ENCODE assay signal across 9 cellular contexts in genomic region chr4:15396157-15396800, GRCh38. TPM values are rescaled to one million over a fixed set of nuclear protein-coding genes. Genes with fewer than 3 reads are reported as not detected.
A peak's percentile ranks its signal among the peaks of the same experiment; 100 is the strongest.
DNase-seq lines count a peak whose midpoint lies in the region; ATAC-seq, FAIRE-seq and TF ChIP-seq lines count a peak whose summit lies in the region.
"Had no signal": no experiment of that assay in that cellular context is flagged by ENCODE, and none has a peak within 500 bp of the region (broad histone marks: within the 10 kb centered on the region; RNA-seq: fewer than 3 reads in every experiment).

No MANE protein-coding gene starts in this region.

- H3K27ac Mint-ChIP-seq in T-cell = no peak overlapping the region

- peaks cover 0 to 9% of the 10 kb centered on the region in 2 donors for H3K4me1 ChIP-seq in kidney (ENCODE audit: control insufficient read depth in 1 of 2, insufficient read depth in 1 of 2, low read depth in 1 of 2, low read length in 2 of 2)

- ATAC-seq in GM21825 (IDR thresholded peaks at IDR 0.05; ENCODE audit: unreplicated experiment) (peak; percentile 83), T-cell (replicated peaks in 1 of 4) (peak; percentile 46 to 71 (median 54))

- no peak overlapping the region for H3K4me3 ChIP-seq in Jurkat, Clone E6-1 (ENCODE audit: low read length)
- H3K4me3 ChIP-seq in astrocyte of the spinal cord (ENCODE audit: low read depth, low read length) (no peak overlapping the region), kidney (ENCODE audit: low read length in 2 of 2) (no peak overlapping the region)

- no peaks in the 10 kb centered on the region for H3K27me3 Mint-ChIP-seq in T-cell

- no peaks in the 10 kb centered on the region for H3K9me3 ChIP-seq in kidney (ENCODE audit: control insufficient read depth in 1 of 2, low read length in 2 of 2)

- no peak overlapping the region for H3K9ac ChIP-seq in kidney (ENCODE audit: low read length in 2 of 2)

- no peaks in the 10 kb centered on the region for H3K9me3 Mint-ChIP-seq in T-cell

- intact Hi-C loops in kidney (cut with DNase I) = no loop called here

- H3K36me3 Mint-ChIP-seq in T-cell = no peaks in the 10 kb centered on the region

- H3K27ac ChIP-seq in kidney (ENCODE audit: low read depth in 2 of 2, low read length in 2 of 2) = no peak overlapping the region
- H3K27ac ChIP-seq: epithelial cell of prostate had no signal

- H3K36me3 ChIP-seq in kidney (ENCODE audit: control insufficient read depth in 1 of 2, insufficient read depth in 2 of 2, low read length in 2 of 2) = no peaks in the 10 kb centered on the region

- in situ Hi-C loops in astrocyte of the spinal cord (cut with HindIII; ENCODE audit: low sequenced_read_pairs) = no loop called here

- TF ChIP-seq CTCF in GM12873 (IDR thresholded peaks at IDR 0.05; ENCODE audit: insufficient read depth, low read depth, low read length, missing control alignments) (peak; percentile 79), astrocyte of the spinal cord (IDR thresholded peaks at IDR 0.05; ENCODE audit: low read depth, low read length) (peak; percentile 75), kidney (IDR thresholded peaks at IDR 0.05; ENCODE audit: borderline replicate concordance, extremely low read depth, insufficient read depth) (peak; percentile 65)

- DNase-seq in Jurkat, Clone E6-1 (ENCODE audit: low read depth, low spot score) = peak; percentile 65
- DNase-seq in T-cell = peak in 33 of 34 experiments; percentile 7 to 52 (median 31)
- peak; percentile 51 for DNase-seq in astrocyte of the spinal cord (ENCODE audit: low read depth, low spot score)
- DNase-seq in kidney = peak; percentile 59
- peak; percentile 7 to 12 (median 11) for DNase-seq in stimulated activated CD4-positive, alpha-beta T cell treated with anti-CD3 and anti-CD28 coated beads, TNF-alpha, amount 100 ng/mL, for 4 hours (ENCODE audit: low read depth in 3 of 3)
- DNase-seq in putamen (ENCODE audit: low spot score) = no peak

- POLR2A ChIA-PET in T-cell (lab: Charles Lee) = no interaction called here

- CTCF ChIA-PET in T-cell (lab: Charles Lee) = interaction anchor here (0.6 to 1.4 kb wide), 9 partner anchors 10 to 1271 kb away, joined by 3 read pairs; no protein-coding TSS in a partner anchor

- H3K4me1 Mint-ChIP-seq in T-cell = peaks cover 29 to 46% (median 34%) of the 10 kb centered on the region in 3 donors

- no peak for FAIRE-seq in kidney (lab: Jason Lieb, UNC)

- H3K4me3 Mint-ChIP-seq in T-cell = no peak overlapping the region

RNA-seq across cellular contexts. Expression of gene C1QTNF7, which starts 31.6 kb away (rescaled TPM):
- polyA plus RNA-seq in Jurkat, Clone E6-1 (2012; ENCODE audit: insufficient read depth, insufficient read length) = not detected
- total RNA-seq in T-cell (not detected), kidney (2.2 TPM)
- 5.3 TPM for polyA plus RNA-seq in kidney (ENCODE audit: insufficient read depth, low read depth, low replicate concordance)
